Comparison of ENCODE assay signal across 11 cellular contexts in genomic region chr1:202056644-202057334, GRCh38. TPM values are rescaled to one million over a fixed set of nuclear protein-coding genes. Genes with fewer than 3 reads are reported as not detected.
DNase-seq lines count a peak whose midpoint lies in the region; ATAC-seq, FAIRE-seq and TF ChIP-seq lines count a peak whose summit lies in the region.
"Had no signal": no experiment of that assay in that cellular context is flagged by ENCODE, and none has a peak within 500 bp of the region (broad histone marks: within the 10 kb centered on the region; RNA-seq: fewer than 3 reads in every experiment).

No MANE protein-coding gene starts in this region.

- WGBS in right lobe of liver (ENCODE audit: insufficient coverage, low coverage, low lambda C conversion rate, missing lambda C conversion rate) = 71% methylated on average over 3 of the region's 17 CpGs

- no peak for FAIRE-seq in D721Med (lab: Jason Lieb, UNC)

- no peaks in the 10 kb centered on the region for H3K36me3 ChIP-seq in SJSA1
- no peaks in the 10 kb centered on the region for H3K36me3 ChIP-seq in right lobe of liver
- H3K36me3 ChIP-seq: BLaER1 treated with 17β-estradiol and CSF1 and Interleukin-3, amounts not matched to agents 10 nM and 100 nM had no signal

- H3K4me3 ChIP-seq in SJSA1 (no peak overlapping the region), right lobe of liver (no peak overlapping the region)
- H3K4me3 ChIP-seq: BLaER1 treated with 17β-estradiol and CSF1 and Interleukin-3, amounts not matched to agents 10 nM and 100 nM; psoas muscle had no signal

- TF ChIP-seq CTCF in C4-2B (conservative IDR thresholded peaks at IDR 0.05) = no peak
- TF ChIP-seq CTCF in right lobe of liver (IDR thresholded peaks at IDR 0.05) = no peak
- no peak for TF ChIP-seq CTCF in D721Med (IDR thresholded peaks at IDR 0.05; ENCODE audit: insufficient read depth, missing control alignments)

- no peaks in the 10 kb centered on the region for H3K9me3 ChIP-seq in SJSA1 (replicated peaks)
- H3K9me3 ChIP-seq in right lobe of liver = no peaks in the 10 kb centered on the region
- H3K9me3 ChIP-seq: BLaER1 treated with 17β-estradiol and CSF1 and Interleukin-3, amounts not matched to agents 10 nM and 100 nM; psoas muscle had no signal

- H3K27me3 ChIP-seq in SJSA1 (replicated peaks) = no peaks in the 10 kb centered on the region
- H3K27me3 ChIP-seq in right lobe of liver = no peaks in the 10 kb centered on the region
- H3K27me3 ChIP-seq: BLaER1 treated with 17β-estradiol and CSF1 and Interleukin-3, amounts not matched to agents 10 nM and 100 nM had no signal

- H3K4me1 ChIP-seq in SJSA1 (replicated peaks) = peaks cover 54% of the 10 kb centered on the region
- peaks cover 0 to 19% (median 0%) of the 10 kb centered on the region in 4 donors for H3K4me1 ChIP-seq in right lobe of liver
- H3K4me1 ChIP-seq: psoas muscle had no signal

- TF ChIP-seq POLR2A in right lobe of liver (IDR thresholded peaks at IDR 0.05) = no peak
- TF ChIP-seq POLR2A in GM18505 (IDR thresholded peaks at IDR 0.05; ENCODE audit: borderline replicate concordance, extremely low read depth, insufficient read depth, insufficient read length) = no peak

- DNase-seq in NCI-H1436 (lab: John Stamatoyannopoulos, UW) (peak; percentile 95), SJSA1 (ENCODE audit: low read depth in 1 of 2, low spot score in 2 of 2) (peak in 1 of 2 experiments; percentile 71), right lobe of liver (peak; percentile 84 to 89 (median 87)), D721Med (ENCODE audit: insufficient read length, low spot score) (no peak)
- DNase-seq: activated naive CD8-positive, alpha-beta T cell treated with anti-CD3 and anti-CD28 coated beads for 36 hours; psoas muscle had no signal

- intact Hi-C loops in right lobe of liver (cut with DNase I) = no loop called here

- ATAC-seq in right lobe of liver (peak; percentile 90 to 97 (median 92)), GM18511 (IDR thresholded peaks at IDR 0.05; ENCODE audit: unreplicated experiment) (no peak), GM18505 (IDR thresholded peaks at IDR 0.05; ENCODE audit: unreplicated experiment) (no peak), GM18498 (IDR thresholded peaks at IDR 0.05; ENCODE audit: unreplicated experiment) (no peak)

- H3K27ac ChIP-seq in C4-2B (peak overlapping the region; percentile 67), SJSA1 (peak overlapping the region; percentile 78), right lobe of liver (peak overlapping the region in 1 of 3 donors; percentile 36)
- H3K27ac ChIP-seq: psoas muscle had no signal

RNA-seq across cellular contexts. Expression of gene ELF3, which starts 46.4 kb away (rescaled TPM):
- total RNA-seq in SJSA1 (2014; rRNA removed; shearing (Covaris generic)) = 0.05 TPM in 1 of 2 replicates, not detected in the other
- 100 to 1,000 TPM in 1 of 6 experiments, 10 to 100 TPM in 5; 12.6 to 266 (median 57.8) TPM for total RNA-seq in right lobe of liver

Comparison
In these comparisons a context has a peak if more than half of its experiments do, and no peak if none do; other contexts are left out.
1. ATAC-seq: peak in right lobe of liver (4 of 4); none in GM18511 (single experiment), GM18505 (single experiment) and GM18498 (single experiment).
2. RNA of gene ELF3, which starts 46.4 kb away (total RNA-seq): 12.6 to 266 TPM in right lobe of liver; 0.05 TPM in SJSA1; every median in the first group is over 10 times any median in the second.